1 cellular context compared by ENCODE assay signal in the genomic region with DNA sequence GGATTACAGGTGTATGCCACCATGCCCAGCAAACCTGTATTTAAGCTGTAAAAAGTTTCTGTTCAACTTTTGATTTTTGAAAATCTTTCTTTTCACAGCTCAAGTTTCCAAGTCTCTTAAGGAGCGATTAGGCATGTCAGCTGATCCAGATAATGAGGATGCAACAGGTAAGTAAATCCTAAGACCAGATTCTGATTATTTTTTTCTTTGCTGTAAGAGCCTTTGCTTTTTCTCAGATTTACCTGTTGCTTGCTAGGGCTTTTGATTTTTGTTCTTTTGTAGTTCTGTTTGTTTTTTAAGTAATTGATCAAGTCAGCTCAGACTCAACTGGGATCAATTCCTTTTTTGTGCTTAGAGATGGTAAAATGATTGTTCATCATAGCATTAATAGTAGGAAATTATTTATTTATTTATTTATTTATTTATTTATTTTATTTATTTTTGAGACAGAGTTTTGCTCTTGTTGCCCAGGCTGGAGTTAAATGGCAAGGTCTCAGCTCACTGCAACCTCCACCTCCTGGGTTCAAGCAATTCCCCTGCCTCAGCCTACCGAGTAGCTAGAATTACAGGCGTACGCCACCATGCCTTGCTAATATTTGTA.
TF ChIP-seq lines count a peak whose summit lies in the region.

No MANE protein-coding gene starts in this region.

TF ChIP-seq in A549, 52 proteins besides CTCF, POLR2A, EP300 and RAD21 (continued from another document):
- TF ChIP-seq, protein P1, sequence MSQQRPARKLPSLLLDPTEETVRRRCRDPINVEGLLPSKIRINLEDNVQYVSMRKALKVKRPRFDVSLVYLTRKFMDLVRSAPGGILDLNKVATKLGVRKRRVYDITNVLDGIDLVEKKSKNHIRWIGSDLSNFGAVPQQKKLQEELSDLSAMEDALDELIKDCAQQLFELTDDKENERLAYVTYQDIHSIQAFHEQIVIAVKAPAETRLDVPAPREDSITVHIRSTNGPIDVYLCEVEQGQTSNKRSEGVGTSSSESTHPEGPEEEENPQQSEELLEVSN (IDR thresholded peaks at IDR 0.05; ENCODE audit: borderline replicate concordance, low read depth): no peak
- TF ChIP-seq EHF (CRISPR knock-in tag; IDR thresholded peaks at IDR 0.05) (no peak), ZC3H11A (IDR thresholded peaks at IDR 0.05) (peak; percentile 32; the same call in 1 of the 2 replicates)
